ENCODE assay signal across 15 cellular contexts in the genomic region with DNA sequence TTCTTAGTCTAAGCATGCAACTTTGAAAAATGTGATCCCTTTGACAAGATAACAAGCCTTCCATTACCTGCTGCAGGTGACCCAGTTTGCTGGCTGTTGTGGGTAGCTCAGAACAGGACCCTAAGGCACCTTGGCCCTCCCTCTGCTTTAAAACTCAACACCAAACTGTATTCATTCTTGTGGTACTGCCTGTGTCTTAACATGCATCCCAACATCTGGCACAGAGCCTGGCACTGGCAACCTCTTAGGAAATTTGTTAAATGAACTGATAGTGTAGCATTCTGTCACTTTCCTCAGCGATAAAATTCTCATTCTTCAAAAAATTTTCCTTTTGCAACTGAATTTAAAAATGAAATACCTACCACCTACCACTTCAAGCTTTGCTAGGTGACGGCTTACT.
"Had no signal": no experiment of that assay in that cellular context is flagged by ENCODE, and none has a peak within 500 bp of the region (broad histone marks: within the 10 kb centered on the region; RNA-seq: fewer than 3 reads in every experiment).

No MANE protein-coding gene starts in this region.

- H3K27ac ChIP-seq: brain microvascular endothelial cell, dorsolateral prefrontal cortex, esophagus squamous epithelium, gastroesophageal sphincter, skin epidermis, stomach, thoracic aorta, vagina had no signal

- H3K27me3 ChIP-seq: brain microvascular endothelial cell, esophagus squamous epithelium, gastroesophageal sphincter, stomach, vagina had no signal

- H3K36me3 ChIP-seq: brain microvascular endothelial cell, esophagus squamous epithelium, stomach, thoracic aorta, vagina had no signal

- DNase-seq: activated CD4-positive, alpha-beta T cell treated with anti-CD3 and anti-CD28 coated beads for 48 hours; activated naive CD4-positive, alpha-beta T cell treated with anti-CD3 and anti-CD28 coated beads for 36 hours; brain microvascular endothelial cell; esophagus squamous epithelium; left colon; mesendoderm; nephron progenitor cell; stomach had no signal

- H3K9me3 ChIP-seq: esophagus squamous epithelium, gastroesophageal sphincter, stomach, thoracic aorta, vagina had no signal

- H3K4me3 ChIP-seq: dorsolateral prefrontal cortex, esophagus squamous epithelium, gastroesophageal sphincter, skin epidermis, stomach, thoracic aorta, vagina had no signal

- H3K4me1 ChIP-seq: stomach, vagina had no signal

- ATAC-seq: gastroesophageal sphincter, left colon, SK-N-SH treated with all-trans-retinoic acid at 6 μM for 48 hours, WTC11 had no signal
